1 cellular context compared by ENCODE assay signal in genomic region chr16:10941935-10942351, GRCh38.
TF ChIP-seq lines count a peak whose summit lies in the region.

No MANE protein-coding gene starts in this region.

TF ChIP-seq in HepG2, 621 proteins besides CTCF, POLR2A, EP300 and RAD21 (continued from another document):
- TF ChIP-seq ZNF337 (CRISPR knock-in tag; IDR thresholded peaks at IDR 0.05; ENCODE audit: borderline replicate concordance, low read depth) (0 out of 2 replicates have a peak, but pooled peaks have one; percentile 14), ZNF687 (CRISPR knock-in tag; IDR thresholded peaks at IDR 0.05) (peak; percentile 79), ZFY (CRISPR knock-in tag; IDR thresholded peaks at IDR 0.05) (peak; percentile 75), ZFP41 (CRISPR knock-in tag; IDR thresholded peaks at IDR 0.05; ENCODE audit: borderline replicate concordance) (0 out of 2 replicates have a peak, but pooled peaks have one; percentile 24), HOXA9 (CRISPR knock-in tag; IDR thresholded peaks at IDR 0.05; ENCODE audit: borderline replicate concordance) (peak; percentile 16; the same call in 1 of the 2 replicates), ZNF235 (CRISPR knock-in tag; IDR thresholded peaks at IDR 0.05; ENCODE audit: borderline replicate concordance) (0 out of 2 replicates have a peak, but pooled peaks have one; percentile 64), HES4 (CRISPR knock-in tag; IDR thresholded peaks at IDR 0.05; ENCODE audit: borderline replicate concordance) (peak; percentile 37; the same call in 1 of the 2 replicates), PHF8 (CRISPR knock-in tag; IDR thresholded peaks at IDR 0.05) (peak; percentile 69; the same call in 1 of the 2 replicates)
